Comparison of ENCODE assay signal across 32 cellular contexts in genomic region chr9:113538646-113539430, GRCh38.
DNase-seq lines count a peak whose midpoint lies in the region; ATAC-seq and TF ChIP-seq lines count a peak whose summit lies in the region.
"Had no signal": no experiment of that assay in that cellular context is flagged by ENCODE, and none has a peak within 500 bp of the region (broad histone marks: within the 10 kb centered on the region; RNA-seq: fewer than 3 reads in every experiment).

No MANE protein-coding gene starts in this region.

- no peaks in the 10 kb centered on the region for H3K27me3 Mint-ChIP-seq in activated naive CD4-positive, alpha-beta T cell treated with anti-CD3 and anti-CD28 coated beads, Interleukin-2, amount 10 ng/mL, durations not matched to agents 7 days and 5 days
- H3K27me3 Mint-ChIP-seq: naive thymus-derived CD4-positive, alpha-beta T cell; stimulated activated naive B cell treated with anti-CD40 and anti-IgM and Interleukin-4, amounts not matched to agents 10 μg/mL and 1 μg/mL and 100 μg/mL, for 72 hours; T-helper 17 cell had no signal

- peak; percentile 3 for DNase-seq in activated naive CD4-positive, alpha-beta T cell treated with anti-CD3 and anti-CD28 coated beads, Interleukin-2, amount 10 ng/mL, durations not matched to agents 7 days and 5 days
- no peak for DNase-seq in activated naive CD4-positive, alpha-beta T cell treated with Interleukin-2 at 50 U/mL for 16 hours
- DNase-seq in coronary artery (ENCODE audit: low spot score) (peak; percentile 62), GM19238 (ENCODE audit: insufficient read length, low spot score) (no peak), GM13977 (ENCODE audit: low spot score) (no peak)
- DNase-seq in stimulated activated effector memory CD8-positive, alpha-beta T cell treated with anti-CD3 and anti-CD28 coated beads, Interleukin-12 subunit alpha, Interleukin-12 subunit beta, amount 100 ng/mL, for 72 hours (ENCODE audit: low spot score in 2 of 2), result no peak
- no peak for DNase-seq in central memory CD4-positive, alpha-beta T cell
- DNase-seq: 8988T; activated CD4-positive, alpha-beta T cell treated with anti-CD3 and anti-CD28 coated beads, Interleukin-2, amount 50 U/mL, for 48 hours; colonic mucosa; GM23248; HFFc6; KG1; MG63; midbrain; naive thymus-derived CD4-positive, alpha-beta T cell; NCI-H1417; NCI-H2107; NCI-H446 treated with DMSO at 0.1 percent for 48 hours; OCI-M1; stimulated activated CD4-positive, alpha-beta T cell treated with anti-CD3 and anti-CD28 coated beads, Interleukin-4, amount 100 ng/mL, for 24 hours; stimulated activated naive B cell treated with anti-CD40 and anti-IgM and Interleukin-4, amounts not matched to agents 10 μg/mL and 1 μg/mL and 100 μg/mL, for 72 hours; T-helper 17 cell; testis; uterus had no signal

- H3K36me3 Mint-ChIP-seq in activated naive CD4-positive, alpha-beta T cell treated with anti-CD3 and anti-CD28 coated beads, Interleukin-2, amount 10 ng/mL, durations not matched to agents 7 days and 5 days, result peaks cover 1% of the 10 kb centered on the region
- H3K36me3 Mint-ChIP-seq in stimulated activated effector memory CD8-positive, alpha-beta T cell treated with anti-CD3 and anti-CD28 coated beads, Interleukin-12 subunit alpha, Interleukin-12 subunit beta, amount 100 ng/mL, for 72 hours, result peaks cover 99% of the 10 kb centered on the region
- H3K36me3 Mint-ChIP-seq: brain, CD14-positive monocyte had no signal

- no peak overlapping the region for H3K4me3 Mint-ChIP-seq in activated naive CD4-positive, alpha-beta T cell treated with anti-CD3 and anti-CD28 coated beads, Interleukin-2, amount 10 ng/mL, durations not matched to agents 7 days and 5 days
- no peak overlapping the region for H3K4me3 Mint-ChIP-seq in stimulated activated effector memory CD8-positive, alpha-beta T cell treated with anti-CD3 and anti-CD28 coated beads, Interleukin-12 subunit alpha, Interleukin-12 subunit beta, amount 100 ng/mL, for 72 hours
- H3K4me3 Mint-ChIP-seq: brain; CD14-positive monocyte; HFFc6; naive thymus-derived CD4-positive, alpha-beta T cell; stimulated activated naive B cell treated with anti-CD40 and anti-IgM and Interleukin-4, amounts not matched to agents 10 μg/mL and 1 μg/mL and 100 μg/mL, for 72 hours; T-helper 17 cell had no signal

- ATAC-seq in stimulated activated effector memory CD8-positive, alpha-beta T cell treated with anti-CD3 and anti-CD28 coated beads, Interleukin-12 subunit alpha, Interleukin-12 subunit beta, amount 100 ng/mL, for 72 hours, result no peak
- ATAC-seq: activated CD4-positive, CD25-positive, alpha-beta regulatory T cell treated with anti-CD3 and anti-CD28 coated beads, Interleukin-2, amount 50 U/mL, for 24 hours; left lung; naive thymus-derived CD4-positive, alpha-beta T cell; SK-N-SH treated with all-trans-retinoic acid at 6 μM for 48 hours; stimulated activated naive B cell treated with anti-CD40 and anti-IgM and Interleukin-4, amounts not matched to agents 10 μg/mL and 1 μg/mL and 100 μg/mL, for 72 hours; T-helper 17 cell had no signal

- H3K4me3 ChIP-seq in coronary artery, result no peak overlapping the region
- H3K4me3 ChIP-seq: colonic mucosa, GM23248, left lung, MG63, ovary, testis, uterus had no signal

- TF ChIP-seq CTCF in coronary artery (IDR thresholded peaks at IDR 0.05), result no peak
- TF ChIP-seq CTCF in GM13977 (IDR thresholded peaks at IDR 0.05; ENCODE audit: extremely low read depth, insufficient read depth, missing control alignments), result no peak

- in situ Hi-C loops in GM13977 (cut with MboI; ENCODE audit: low pct_unique_long_range_greater_than_20kb, low sequenced_read_pairs, unreplicated experiment), result no loop called here

- H3K4me1 Mint-ChIP-seq in activated naive CD4-positive, alpha-beta T cell treated with anti-CD3 and anti-CD28 coated beads, Interleukin-2, amount 10 ng/mL, durations not matched to agents 7 days and 5 days, result no peaks in the 10 kb centered on the region
- peaks cover 77% of the 10 kb centered on the region for H3K4me1 Mint-ChIP-seq in stimulated activated effector memory CD8-positive, alpha-beta T cell treated with anti-CD3 and anti-CD28 coated beads, Interleukin-12 subunit alpha, Interleukin-12 subunit beta, amount 100 ng/mL, for 72 hours

- no peaks in the 10 kb centered on the region for H3K9me3 Mint-ChIP-seq in activated naive CD4-positive, alpha-beta T cell treated with anti-CD3 and anti-CD28 coated beads, Interleukin-2, amount 10 ng/mL, durations not matched to agents 7 days and 5 days
- H3K9me3 Mint-ChIP-seq in stimulated activated effector memory CD8-positive, alpha-beta T cell treated with anti-CD3 and anti-CD28 coated beads, Interleukin-12 subunit alpha, Interleukin-12 subunit beta, amount 100 ng/mL, for 72 hours, result no peaks in the 10 kb centered on the region
- H3K9me3 Mint-ChIP-seq: CD14-positive monocyte; HFFc6; stimulated activated naive B cell treated with anti-CD40 and anti-IgM and Interleukin-4, amounts not matched to agents 10 μg/mL and 1 μg/mL and 100 μg/mL, for 72 hours had no signal

- H3K27ac ChIP-seq in coronary artery (no peak overlapping the region), layer of hippocampus (ENCODE audit: low read depth, low read length) (peak overlapping the region; percentile 94)
- H3K27ac ChIP-seq: colonic mucosa, GM23248, left lung, ovary, testis, uterus had no signal

- H3K27me3 ChIP-seq in layer of hippocampus (ENCODE audit: control insufficient read depth, insufficient read depth, low read length), result no peaks in the 10 kb centered on the region
- H3K27me3 ChIP-seq: colonic mucosa, left lung, MG63, ovary, testis, uterus had no signal

- peak overlapping the region; percentile 42 for H3K27ac Mint-ChIP-seq in activated naive CD4-positive, alpha-beta T cell treated with anti-CD3 and anti-CD28 coated beads, Interleukin-2, amount 10 ng/mL, durations not matched to agents 7 days and 5 days
- peak overlapping the region; percentile 91 for H3K27ac Mint-ChIP-seq in stimulated activated effector memory CD8-positive, alpha-beta T cell treated with anti-CD3 and anti-CD28 coated beads, Interleukin-12 subunit alpha, Interleukin-12 subunit beta, amount 100 ng/mL, for 72 hours
- H3K27ac Mint-ChIP-seq: CD14-positive monocyte; HFFc6; stimulated activated naive B cell treated with anti-CD40 and anti-IgM and Interleukin-4, amounts not matched to agents 10 μg/mL and 1 μg/mL and 100 μg/mL, for 72 hours; T-helper 17 cell had no signal

- CTCF ChIA-PET in activated naive CD4-positive, alpha-beta T cell treated with anti-CD3 and anti-CD28 coated beads, Interleukin-2, amount 10 ng/mL, durations not matched to agents 7 days and 5 days (lab: Charles Lee), result no interaction called here

Comparison
In these comparisons a context has a peak if more than half of its experiments do, and no peak if none do; other contexts are left out.
1. DNase-seq: peak in activated naive CD4-positive, alpha-beta T cell treated with anti-CD3 and anti-CD28 coated beads, Interleukin-2, amount 10 ng/mL, durations not matched to agents 7 days and 5 days (single experiment) and coronary artery (single experiment); none in activated naive CD4-positive, alpha-beta T cell treated with Interleukin-2 at 50 U/mL for 16 hours (single experiment), stimulated activated effector memory CD8-positive, alpha-beta T cell treated with anti-CD3 and anti-CD28 coated beads, Interleukin-12 subunit alpha, Interleukin-12 subunit beta, amount 100 ng/mL, for 72 hours (0 of 2), GM19238 (single experiment), GM13977 (single experiment) and central memory CD4-positive, alpha-beta T cell (single experiment).